8 cellular contexts compared by ENCODE assay signal in the genomic region with DNA sequence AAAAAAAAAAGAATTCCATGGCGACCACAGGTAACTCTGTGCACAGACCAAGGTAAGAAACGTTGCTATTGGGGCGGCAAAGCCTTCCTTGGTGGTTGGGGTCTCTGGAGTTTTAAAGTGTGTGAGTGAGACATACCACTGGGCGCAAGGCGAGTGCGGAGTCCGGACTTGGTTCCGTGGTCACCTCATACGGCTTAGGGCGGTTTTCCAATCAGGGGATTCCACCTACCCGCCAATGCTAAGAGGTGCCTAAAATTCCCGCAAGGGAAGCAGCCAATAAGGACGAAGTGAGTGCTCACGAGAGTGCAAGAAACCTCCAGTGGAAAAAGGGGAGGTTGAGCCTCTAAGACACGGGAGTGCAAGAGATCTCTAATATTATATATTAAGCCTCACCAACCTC.
DNase-seq lines count a peak whose midpoint lies in the region; ATAC-seq, FAIRE-seq and TF ChIP-seq lines count a peak whose summit lies in the region.

No MANE protein-coding gene starts in this region.

- H3K79me2 ChIP-seq in parathyroid adenoma = no peaks in the 10 kb centered on the region

- CTCF ChIA-PET in CD8-positive, alpha-beta memory T cell (lab: Charles Lee) = interaction anchor here (2.1 to 3.3 kb wide), 4 partner anchors 9 to 715 kb away, joined by 8 to 26 read pairs (median 18); a partner anchor contains a TSS

- no peak for ATAC-seq in HG02840 (IDR thresholded peaks at IDR 0.05; ENCODE audit: low FRiP score, unreplicated experiment)

- intact Hi-C loops in esophagus muscularis mucosa (cut with DNase I) = loop anchor here (5.0 kb wide), 2 partner anchors 47 to 293 kb away; a partner anchor contains a TSS

- peaks cover 0 to 12% (median 0%) of the 10 kb centered on the region in 3 donors for H3K36me3 Mint-ChIP-seq in CD8-positive, alpha-beta memory T cell

- H3K27ac Mint-ChIP-seq in CD8-positive, alpha-beta memory T cell = peak overlapping the region in 2 of 8 donors; percentile 78 to 85

- H3K9ac ChIP-seq in parathyroid adenoma = no peak overlapping the region

- peaks cover 3 to 18% of the 10 kb centered on the region in 2 donors for H3K27me3 Mint-ChIP-seq in CD8-positive, alpha-beta memory T cell

- POLR2A ChIA-PET in CD8-positive, alpha-beta memory T cell (lab: Charles Lee) = interaction anchor here (0.6 to 2.5 kb wide), 3 partner anchors 10 to 629 kb away, joined by 3 to 13 read pairs (median 3); a partner anchor contains a TSS

- no peak for TF ChIP-seq EP300 in esophagus muscularis mucosa (IDR thresholded peaks at IDR 0.05)

- no peak for TF ChIP-seq POLR2A in esophagus muscularis mucosa (IDR thresholded peaks at IDR 0.05; ENCODE audit: low read depth)
- TF ChIP-seq POLR2A in GM12891 (IDR thresholded peaks at IDR 0.05; ENCODE audit: low read depth, low read length) = no peak

- no peaks in the 10 kb centered on the region for H3K36me3 ChIP-seq in CD8-positive, alpha-beta memory T cell (ENCODE audit: insufficient read depth, low read length)
- H3K36me3 ChIP-seq in esophagus muscularis mucosa (no peaks in the 10 kb centered on the region), parathyroid adenoma (ENCODE audit: control insufficient read depth, insufficient read depth, low read length) (no peaks in the 10 kb centered on the region)

- TF ChIP-seq CTCF in esophagus muscularis mucosa (IDR thresholded peaks at IDR 0.05) (no peak), parathyroid adenoma (IDR thresholded peaks at IDR 0.05) (no peak)

- 34% methylated on average over 15 of the region's 15 CpGs for WGBS in esophagus muscularis mucosa

- no peak overlapping the region for H3K27ac ChIP-seq in CD8-positive, alpha-beta memory T cell (ENCODE audit: low read depth, low read length)
- H3K27ac ChIP-seq in esophagus muscularis mucosa (replicated peaks in 1 of 4) (no peak overlapping the region), parathyroid adenoma (no peak overlapping the region)

- DNase-seq in CD8-positive, alpha-beta memory T cell = no peak
- DNase-seq in RPMI7951 (ENCODE audit: low read depth) (peak; percentile 35), esophagus muscularis mucosa (ENCODE audit: extremely low spot score) (no peak), A172 (ENCODE audit: low spot score) (no peak), GM12891 (ENCODE audit: insufficient read length, low spot score) (no peak)
- no peak for DNase-seq in activated CD4-positive, alpha-beta T cell treated with anti-CD3 and anti-CD28 coated beads, Interleukin-2, amount 50 U/mL, for 1 hour

- peak overlapping the region; percentile 49 to 100 (median 87) for H3K4me3 Mint-ChIP-seq in CD8-positive, alpha-beta memory T cell

- H3K4me3 ChIP-seq in CD8-positive, alpha-beta memory T cell (ENCODE audit: low read length) = no peak overlapping the region
- peak overlapping the region; percentile 70 to 92 (median 78) for H3K4me3 ChIP-seq in esophagus muscularis mucosa
- H3K4me3 ChIP-seq in parathyroid adenoma (ENCODE audit: low read depth, low read length) = peak overlapping the region; percentile 100

- no peaks in the 10 kb centered on the region for H3K9me3 ChIP-seq in CD8-positive, alpha-beta memory T cell (ENCODE audit: low read length)
- H3K9me3 ChIP-seq in esophagus muscularis mucosa = no peaks in the 10 kb centered on the region
- H3K9me3 ChIP-seq in parathyroid adenoma (ENCODE audit: control insufficient read depth, low read length) = no peaks in the 10 kb centered on the region

- peak overlapping the region; percentile 100 for H3K4me2 ChIP-seq in parathyroid adenoma (ENCODE audit: low read length)

- H3K27me3 ChIP-seq in CD8-positive, alpha-beta memory T cell (ENCODE audit: insufficient read depth, low read length, poor library complexity, severe bottlenecking) = no peaks in the 10 kb centered on the region
- H3K27me3 ChIP-seq in esophagus muscularis mucosa (peaks cover 0 to 13% (median 0%) of the 10 kb centered on the region in 4 donors), parathyroid adenoma (ENCODE audit: control insufficient read depth, insufficient read depth, low read length) (no peaks in the 10 kb centered on the region)

- peaks cover 0 to 6% (median 2%) of the 10 kb centered on the region in 5 donors for H3K9me3 Mint-ChIP-seq in CD8-positive, alpha-beta memory T cell

- FAIRE-seq in GM12891 (lab: Jason Lieb, UNC) = no peak

- peaks cover 12 to 26% (median 16%) of the 10 kb centered on the region in 3 donors for H3K4me1 Mint-ChIP-seq in CD8-positive, alpha-beta memory T cell

- H2AFZ ChIP-seq in parathyroid adenoma = no peak overlapping the region

- H3K4me1 ChIP-seq in CD8-positive, alpha-beta memory T cell (ENCODE audit: insufficient read depth, low read length) = no peaks in the 10 kb centered on the region
- peaks cover 6 to 16% (median 14%) of the 10 kb centered on the region in 4 donors for H3K4me1 ChIP-seq in esophagus muscularis mucosa
- H3K4me1 ChIP-seq in parathyroid adenoma = no peaks in the 10 kb centered on the region

TF ChIP-seq in GM12891, 5 proteins besides CTCF, POLR2A, EP300 and RAD21:
- TF ChIP-seq PAX5 (IDR thresholded peaks at IDR 0.05; ENCODE audit: insufficient read depth, low read length, severe bottlenecking) (no peak), POLR2AphosphoS5 (IDR thresholded peaks at IDR 0.05; ENCODE audit: low read depth, low read length) (no peak), TAF1 (IDR thresholded peaks at IDR 0.05; ENCODE audit: low read depth, low read length) (no peak), SPI1 (IDR thresholded peaks at IDR 0.05; ENCODE audit: low read depth, low read length) (no peak), POU2F2 (IDR thresholded peaks at IDR 0.05; ENCODE audit: low read depth, low read length) (no peak)
